In genomic region chr18:78595924-78596573, GRCh38 we compare ENCODE assay signal across 31 cellular contexts.
"Had no signal": no experiment of that assay in that cellular context is flagged by ENCODE, and none has a peak within 500 bp of the region (broad histone marks: within the 10 kb centered on the region; RNA-seq: fewer than 3 reads in every experiment).

No MANE protein-coding gene starts in this region.

- H3K27ac ChIP-seq: body of pancreas, colonic mucosa, dorsolateral prefrontal cortex, left lung, neutrophil, pancreas, psoas muscle, stomach, thyroid gland, upper lobe of left lung, VCaP had no signal

- H3K27me3 ChIP-seq: body of pancreas, colonic mucosa, dorsolateral prefrontal cortex, left lung, neutrophil, stomach, thyroid gland, upper lobe of left lung had no signal

- H3K36me3 ChIP-seq: colonic mucosa, left lung, neutrophil, pancreas, stomach, thyroid gland, upper lobe of left lung had no signal

- H3K4me3 ChIP-seq: body of pancreas, colonic mucosa, dorsolateral prefrontal cortex, left lung, lung, pancreas, psoas muscle, stomach, thyroid gland, upper lobe of left lung had no signal

- H3K4me3 Mint-ChIP-seq: activated naive CD4-positive, alpha-beta T cell treated with anti-CD3 and anti-CD28 coated beads, Interleukin-2, amount 10 ng/mL, durations not matched to agents 7 days and 5 days; activated T-helper 1 cell treated with anti-CD3 and anti-CD28 coated beads, Interleukin-12 subunit alpha, Interleukin-12 subunit beta, Interleukin-2, Interleukin-4 antibody, amounts not matched to agents 30 ng/mL and 10 ng/mL and 1 ng/mL, durations not matched to agents 14 hours and 24 hours and 36 hours; mesothelial cell of epicardium; naive B cell; nephron progenitor cell; stimulated activated naive B cell treated with anti-CD40 and anti-IgM and Interleukin-4, amounts not matched to agents 10 μg/mL and 1 μg/mL and 100 μg/mL, for 72 hours; T-helper 1 cell treated with Interleukin-12 subunit alpha and Interleukin-12 subunit beta and Interleukin-4 antibody, amounts not matched to agents 30 μg/mL and 1 μg/mL, for 36 hours had no signal

- H3K36me3 Mint-ChIP-seq: activated naive CD4-positive, alpha-beta T cell treated with anti-CD3 and anti-CD28 coated beads, Interleukin-2, amount 10 ng/mL, durations not matched to agents 7 days and 5 days; mesothelial cell of epicardium; naive B cell; stimulated activated naive B cell treated with anti-CD40 and anti-IgM and Interleukin-4, amounts not matched to agents 10 μg/mL and 1 μg/mL and 100 μg/mL, for 72 hours had no signal

- H3K9me3 Mint-ChIP-seq: activated T-helper 1 cell treated with anti-CD3 and anti-CD28 coated beads, Interleukin-12 subunit alpha, Interleukin-12 subunit beta, Interleukin-2, Interleukin-4 antibody, amounts not matched to agents 30 ng/mL and 10 ng/mL and 1 ng/mL, durations not matched to agents 14 hours and 24 hours and 36 hours; T-helper 1 cell treated with Interleukin-12 subunit alpha and Interleukin-12 subunit beta and Interleukin-4 antibody, amounts not matched to agents 30 μg/mL and 1 μg/mL, for 36 hours had no signal

- H3K27ac Mint-ChIP-seq: activated naive CD4-positive, alpha-beta T cell treated with anti-CD3 and anti-CD28 coated beads, Interleukin-2, amount 10 ng/mL, durations not matched to agents 7 days and 5 days; activated T-helper 1 cell treated with anti-CD3 and anti-CD28 coated beads, Interleukin-12 subunit alpha, Interleukin-12 subunit beta, Interleukin-2, Interleukin-4 antibody, amounts not matched to agents 30 ng/mL and 10 ng/mL and 1 ng/mL, durations not matched to agents 14 hours and 24 hours and 36 hours; mesothelial cell of epicardium; naive B cell; nephron progenitor cell; stimulated activated naive B cell treated with anti-CD40 and anti-IgM and Interleukin-4, amounts not matched to agents 10 μg/mL and 1 μg/mL and 100 μg/mL, for 72 hours; T-helper 1 cell treated with Interleukin-12 subunit alpha and Interleukin-12 subunit beta and Interleukin-4 antibody, amounts not matched to agents 30 μg/mL and 1 μg/mL, for 36 hours had no signal

- ATAC-seq: body of pancreas; left lung; pancreas; psoas muscle; stimulated activated naive B cell treated with anti-CD40 and anti-IgM and Interleukin-4, amounts not matched to agents 10 μg/mL and 1 μg/mL and 100 μg/mL, for 72 hours had no signal

- H3K27me3 Mint-ChIP-seq: activated naive CD4-positive, alpha-beta T cell treated with anti-CD3 and anti-CD28 coated beads, Interleukin-2, amount 10 ng/mL, durations not matched to agents 7 days and 5 days; stimulated activated naive B cell treated with anti-CD40 and anti-IgM and Interleukin-4, amounts not matched to agents 10 μg/mL and 1 μg/mL and 100 μg/mL, for 72 hours had no signal

- DNase-seq: activated CD4-positive, alpha-beta T cell treated with anti-CD3 and anti-CD28 coated beads for 48 hours; activated CD4-positive, alpha-beta T cell treated with anti-CD3 and anti-CD28 coated beads, Interleukin-2, amount 50 U/mL, for 48 hours; activated CD8-positive, alpha-beta memory T cell treated with anti-CD3 and anti-CD28 coated beads, Interleukin-2, amount 50 U/mL, for 4 hours; activated gamma-delta T cell; activated naive CD4-positive, alpha-beta T cell treated with anti-CD3 and anti-CD28 coated beads, Interleukin-2, amount 10 ng/mL, durations not matched to agents 7 days and 5 days; activated T-cell treated with anti-CD3 and anti-CD28 coated beads, Interleukin-2, amount 50 U/mL, for 1 hour; body of pancreas; cerebellar nuclear complex; colonic mucosa; dorsolateral prefrontal cortex; effector memory CD4-positive, alpha-beta T cell; left lung; naive B cell; nephron progenitor cell; pancreas; psoas muscle; stimulated activated CD4-positive, alpha-beta T cell treated with anti-CD3 and anti-CD28 coated beads, Interleukin-15, amount 100 ng/mL, for 24 hours; stimulated activated CD4-positive, alpha-beta T cell treated with anti-CD3 and anti-CD28 coated beads, Interleukin-2, amount 100 ng/mL, for 24 hours; stimulated activated naive B cell treated with anti-CD40 and anti-IgM and Interleukin-4, amounts not matched to agents 10 μg/mL and 1 μg/mL and 100 μg/mL, for 72 hours; stomach; T-helper 9 cell; thyroid gland had no signal

- FAIRE-seq: frontal cortex, pancreas, TTC549 had no signal

- H3K4me1 ChIP-seq: body of pancreas, colonic mucosa, left lung, pancreas, psoas muscle, stomach, thyroid gland, upper lobe of left lung had no signal

- H3K9me3 ChIP-seq: body of pancreas, colonic mucosa, neutrophil, pancreas, thyroid gland had no signal

- H3K4me1 Mint-ChIP-seq: activated naive CD4-positive, alpha-beta T cell treated with anti-CD3 and anti-CD28 coated beads, Interleukin-2, amount 10 ng/mL, durations not matched to agents 7 days and 5 days; mesothelial cell of epicardium; naive B cell; stimulated activated naive B cell treated with anti-CD40 and anti-IgM and Interleukin-4, amounts not matched to agents 10 μg/mL and 1 μg/mL and 100 μg/mL, for 72 hours had no signal
